8 cellular contexts compared by ENCODE assay signal in genomic region chr17:45585037-45585437, GRCh38.
DNase-seq lines count a peak whose midpoint lies in the region; ATAC-seq and TF ChIP-seq lines count a peak whose summit lies in the region.
"Not testable (repeated sequence)": the region's sequence is repeated elsewhere in the genome, so short reads cannot be mapped to it uniquely, and the experiment has no call there.

No MANE protein-coding gene starts in this region.

- peak; percentile 51 for TF ChIP-seq CTCF in fibroblast of villous mesenchyme (IDR thresholded peaks at IDR 0.05; ENCODE audit: insufficient read depth, low read depth, low read length)

- H3K4me3 ChIP-seq in fibroblast of villous mesenchyme (ENCODE audit: low read depth, low read length), result peak overlapping the region; percentile 91
- peak overlapping the region; percentile 88 to 93 for H3K4me3 ChIP-seq in muscle layer of duodenum (ENCODE audit: low read depth in 1 of 2, low read length in 2 of 2)

- ATAC-seq in GM19397 (IDR thresholded peaks at IDR 0.05; ENCODE audit: unreplicated experiment) (peak; percentile 62), HG03175 (IDR thresholded peaks at IDR 0.05; ENCODE audit: unreplicated experiment) (peak; percentile 65)

- not testable (repeated sequence) for H3K36me3 ChIP-seq in muscle layer of duodenum (ENCODE audit: control insufficient read depth in 1 of 2, insufficient read depth in 2 of 2, low read length in 2 of 2)

- not testable (repeated sequence) for H3K27ac ChIP-seq in muscle layer of duodenum (ENCODE audit: low read length)

- H3K4me1 ChIP-seq in muscle layer of duodenum (ENCODE audit: control insufficient read depth in 1 of 2, insufficient read depth in 2 of 2, low read length in 2 of 2), result peaks cover 4 to 19% of the 10 kb centered on the region in 2 donors

- DNase-seq in CD1c-positive myeloid dendritic cell (ENCODE audit: extremely low spot score) (peak; percentile 93), SK-N-DZ (ENCODE audit: low spot score) (peak; percentile 91), fibroblast of villous mesenchyme (ENCODE audit: low read depth) (peak; percentile 82)
- DNase-seq in activated naive CD4-positive, alpha-beta T cell treated with anti-CD3 and anti-CD28 coated beads, Interleukin-2, amount 50 U/mL, for 16 hours, result peak; percentile 88
- DNase-seq in stimulated activated CD8-positive, alpha-beta memory T cell treated with anti-CD3 and anti-CD28 coated beads, Interleukin-12 subunit alpha, Interleukin-12 subunit beta, amount 100 ng/mL, for 24 hours (ENCODE audit: extremely low read depth), result peak; percentile 67

- not testable (repeated sequence) for H3K27me3 ChIP-seq in muscle layer of duodenum (ENCODE audit: low read depth, low read length)

- H3K9me3 ChIP-seq in muscle layer of duodenum (ENCODE audit: control insufficient read depth in 1 of 2, low read length in 2 of 2), result not testable (repeated sequence)
